In genomic region chr18:56638232-56639093, GRCh38 we compare ENCODE assay signal across 8 cellular contexts. TPM values are rescaled to one million over a fixed set of nuclear protein-coding genes. Genes with fewer than 3 reads are reported as not detected.
DNase-seq lines count a peak whose midpoint lies in the region; ATAC-seq and TF ChIP-seq lines count a peak whose summit lies in the region.

Gene TXNL1, minus strand, starts transcription at chr18:56638592. Its CDS starts 152 bp downstream, at chr18:56638440.

- H3K27me3 Mint-ChIP-seq in CD8-positive, alpha-beta T cell (ENCODE audit: low read depth): no peaks in the 10 kb centered on the region

- CTCF ChIA-PET in CD8-positive, alpha-beta T cell (lab: Charles Lee): interaction anchor here (0.6 to 1.3 kb wide), 5 partner anchors 14 to 71 kb away, joined by 3 read pairs; no protein-coding TSS in a partner anchor

- WGBS in lung, 2 donors: 1% methylated on average over 62 to 63 of the region's 63 CpGs

- TF ChIP-seq CTCF in CD8-positive, alpha-beta T cell (IDR thresholded peaks at IDR 0.05): no peak
- no peak for TF ChIP-seq CTCF in lung (IDR thresholded peaks at IDR 0.05; ENCODE audit: control extremely low read depth, extremely low read depth)

- peak within 1 kb of the TSS; percentile 99 for H3K27ac Mint-ChIP-seq in CD8-positive, alpha-beta T cell

- peak; percentile 97 to 100 (median 99) for DNase-seq in CD8-positive, alpha-beta T cell
- peak; percentile 85 for DNase-seq in HS-5 (ENCODE audit: low read depth)
- DNase-seq in NK-92 treated with Interleukin-12 subunit alpha and Interleukin-12 subunit beta, amount 100 ng/mL, for 24 hours (lab: John Stamatoyannopoulos, UW): peak; percentile 97
- DNase-seq in activated CD8-positive, alpha-beta memory T cell treated with anti-CD3 and anti-CD28 coated beads for 24 hours: peak; percentile 99
- peak; percentile 98 for DNase-seq in effector CD8-positive, alpha-beta T cell (lab: John Stamatoyannopoulos, UW)
- peak; percentile 99 for DNase-seq in lung (ENCODE audit: low spot score)
- DNase-seq in stimulated activated CD4-positive, alpha-beta T cell treated with anti-CD3 and anti-CD28 coated beads, TNF-alpha, amount 100 ng/mL, for 4 hours (ENCODE audit: low read depth in 3 of 3): peak; percentile 99 to 100 (median 99)

- no peaks in the 10 kb centered on the region for H3K36me3 ChIP-seq in CD8-positive, alpha-beta T cell (ENCODE audit: insufficient read depth, low read length)
- H3K36me3 ChIP-seq in lung (ENCODE audit: control insufficient read depth in 2 of 2, insufficient read depth in 2 of 2, low read length in 2 of 2): peaks cover 0 to 3% of the 10 kb centered on the region in 2 donors

- intact Hi-C loops in CD8-positive, alpha-beta T cell (cut with DNase I, micrococcal nuclease): loop anchor here (1.0 to 5.0 kb wide), 8 partner anchors 13 to 1404 kb away; partner anchors contain the start of genes WDR7 (in 2 of the 2), FECH (in 1 of the 2), NARS1 (in 1 of the 2) and NEDD4L (in 1 of the 2)

- peaks cover 51% of the 10 kb centered on the region for H3K4me1 Mint-ChIP-seq in CD8-positive, alpha-beta T cell (ENCODE audit: low read depth)

- peaks cover 29% of the 10 kb centered on the region for H3K36me3 Mint-ChIP-seq in CD8-positive, alpha-beta T cell

- H3K9me3 ChIP-seq in CD8-positive, alpha-beta T cell (ENCODE audit: low read length): no peaks in the 10 kb centered on the region
- no peaks in the 10 kb centered on the region for H3K9me3 ChIP-seq in lung (ENCODE audit: control insufficient read depth in 2 of 2, insufficient read depth in 1 of 2, low read length in 1 of 2)

- peak within 1 kb of the TSS; percentile 55 for H3K4me3 ChIP-seq in CD8-positive, alpha-beta T cell (ENCODE audit: low read depth, low read length)
- H3K4me3 ChIP-seq in lung: peak within 1 kb of the TSS; percentile 81

- H3K9me3 Mint-ChIP-seq in CD8-positive, alpha-beta T cell: no peaks in the 10 kb centered on the region

- no peaks in the 10 kb centered on the region for H3K27me3 ChIP-seq in CD8-positive, alpha-beta T cell (ENCODE audit: insufficient read depth, low read length)
- no peaks in the 10 kb centered on the region for H3K27me3 ChIP-seq in lung (ENCODE audit: control insufficient read depth, insufficient read depth)

- H3K4me3 Mint-ChIP-seq in CD8-positive, alpha-beta T cell: peak within 1 kb of the TSS; percentile 98

- peaks cover 35% of the 10 kb centered on the region for H3K4me1 ChIP-seq in CD8-positive, alpha-beta T cell (ENCODE audit: insufficient read depth, low read length)
- H3K4me1 ChIP-seq in lung (ENCODE audit: control insufficient read depth in 2 of 2, insufficient read depth in 2 of 2, low read length in 2 of 2): peaks cover 4 to 8% of the 10 kb centered on the region in 2 donors

- POLR2A ChIA-PET in CD8-positive, alpha-beta T cell (lab: Charles Lee): interaction anchor here (0.6 to 6.3 kb wide), 2 partner anchors 12 to 275 kb away, joined by 3 to 60 read pairs; partner anchors contain the start of gene WDR7

- H3K27ac ChIP-seq in CD8-positive, alpha-beta T cell (ENCODE audit: low read depth, low read length): peak within 1 kb of the TSS; percentile 85
- H3K27ac ChIP-seq in lung (ENCODE audit: low read depth in 1 of 2, low read length in 1 of 2): peak within 1 kb of the TSS; percentile 96 to 98

- peak; percentile 97 for ATAC-seq in CD8-positive, alpha-beta T cell
- ATAC-seq in GM19468 (IDR thresholded peaks at IDR 0.05; ENCODE audit: extremely low read depth, unreplicated experiment) (peak; percentile 92), lung (ENCODE audit: insufficient read depth, low FRiP score) (peak; percentile 96)

RNA-seq across cellular contexts. Expression of gene TXNL1, which starts in this region (rescaled TPM):
- total RNA-seq in CD8-positive, alpha-beta T cell: 10 to 100 TPM; 43.3 to 44.8 TPM
- total RNA-seq in lung: 10 to 100 TPM; 54.3 to 57.7 TPM
- polyA plus RNA-seq in lung: 10 to 100 TPM; 49.8 to 76.7 TPM

Comparison
In these comparisons a context has a peak if more than half of its experiments do, and no peak if none do; other contexts are left out.
1. Peak in every context shown above with its lines: DNase-seq, ATAC-seq, H3K4me3 ChIP-seq and H3K27ac ChIP-seq.